Comparison of ENCODE assay signal across 18 cellular contexts in genomic region chr17:80053102-80053501, GRCh38. TPM values are rescaled to one million over a fixed set of nuclear protein-coding genes. Genes with fewer than 3 reads are reported as not detected.
"Had no signal": no experiment of that assay in that cellular context is flagged by ENCODE, and none has a peak within 500 bp of the region (broad histone marks: within the 10 kb centered on the region; RNA-seq: fewer than 3 reads in every experiment).

No MANE protein-coding gene starts in this region.

- H3K9me3 ChIP-seq: lower lobe of right lung, tibial artery had no signal

- DNase-seq: activated CD4-positive, alpha-beta T cell treated with anti-CD3 and anti-CD28 coated beads, Interleukin-2, amount 10 ng/mL, durations not matched to agents 24 days and 14 days; activated CD4-positive, CD25-positive, alpha-beta regulatory T cell; activated CD8-positive, alpha-beta memory T cell treated with anti-CD3 and anti-CD28 coated beads, Interleukin-2, amount 50 U/mL, for 4 hours; activated CD8-positive, alpha-beta T cell treated with anti-CD3 and anti-CD28 coated beads, Interleukin-2, amount 10 ng/mL, durations not matched to agents 7 days and 5 days; activated naive CD4-positive, alpha-beta T cell treated with anti-CD3 and anti-CD28 coated beads, Interleukin-2, amount 10 ng/mL, durations not matched to agents 7 days and 5 days; activated naive CD8-positive, alpha-beta T cell treated with anti-CD3 and anti-CD28 coated beads, Interleukin-2, amount 50 U/mL, for 24 hours; activated T-cell treated with anti-CD3 and anti-CD28 coated beads, Interleukin-2, amount 50 U/mL, for 4 hours; effector CD4-positive, alpha-beta T cell; hippocampal formation; islet precursor cell; lower lobe of right lung; nucleus accumbens; stimulated activated CD4-positive, alpha-beta T cell treated with anti-CD3 and anti-CD28 coated beads, Interleukin-12 subunit alpha, Interleukin-12 subunit beta, amount 100 ng/mL, for 4 hours; stimulated activated CD4-positive, alpha-beta T cell treated with anti-CD3 and anti-CD28 coated beads, Interleukin-1b, Interleukin-23, amount 100 ng/mL, for 48 hours; stimulated activated naive CD8-positive, alpha-beta T cell treated with anti-CD3 and anti-CD28 coated beads, Interleukin-15, Interleukin-2, amounts not matched to agents 100 U/mL and 50 U/mL, for 24 hours; substantia nigra; tibial artery had no signal

- ATAC-seq: activated CD8-positive, alpha-beta T cell treated with anti-CD3 and anti-CD28 coated beads, Interleukin-2, amount 10 ng/mL, durations not matched to agents 7 days and 5 days; activated naive CD8-positive, alpha-beta T cell treated with anti-CD3 and anti-CD28 coated beads, Interleukin-2, amount 50 U/mL, for 24 hours; activated T-cell treated with anti-CD3 and anti-CD28 coated beads, Interleukin-2, amount 50 U/mL, for 4 hours; esophagus mucosa; lower lobe of right lung; stimulated activated naive CD8-positive, alpha-beta T cell treated with anti-CD3 and anti-CD28 coated beads, Interleukin-15, Interleukin-2, amounts not matched to agents 100 U/mL and 50 U/mL, for 24 hours had no signal

- H3K27ac ChIP-seq: lower lobe of right lung, tibial artery had no signal

- H3K27me3 ChIP-seq: tibial artery had no signal

- H3K4me3 ChIP-seq: lower lobe of right lung, tibial artery had no signal

- H3K4me1 ChIP-seq: lower lobe of right lung, tibial artery had no signal

RNA-seq across cellular contexts. Expression of gene CCDC40, which starts 16.7 kb away (rescaled TPM):
- total RNA-seq: activated CD8-positive, alpha-beta T cell treated with anti-CD3 and anti-CD28 coated beads, Interleukin-2, amount 10 ng/mL, durations not matched to agents 7 days and 5 days had no signal
